Comparison of ENCODE assay signal across 19 cellular contexts in genomic region chr5:160837749-160838593, GRCh38. TPM values are rescaled to one million over a fixed set of nuclear protein-coding genes. Genes with fewer than 3 reads are reported as not detected.
"Had no signal": no experiment of that assay in that cellular context is flagged by ENCODE, and none has a peak within 500 bp of the region (broad histone marks: within the 10 kb centered on the region; RNA-seq: fewer than 3 reads in every experiment).

No MANE protein-coding gene starts in this region.

- H3K4me1 Mint-ChIP-seq: brain, neural progenitor cell had no signal

- H3K36me3 ChIP-seq: esophagus muscularis mucosa, gastroesophageal sphincter, neural progenitor cell, pancreas, stomach had no signal

- H3K27me3 ChIP-seq: esophagus muscularis mucosa, gastroesophageal sphincter, neural progenitor cell, pancreas, stomach had no signal

- H3K27me3 Mint-ChIP-seq: brain; dendritic cell treated with granulocyte-macrophage colony-stimulating factor and Interleukin-4, amounts not matched to agents 40 ng/mL and 50 ng/mL, for 4 days had no signal

- H3K27ac ChIP-seq: esophagus muscularis mucosa, gastroesophageal sphincter, neural progenitor cell, pancreas, stomach had no signal

- H3K4me1 ChIP-seq: esophagus muscularis mucosa, gastroesophageal sphincter, neural progenitor cell, stomach had no signal

- H3K27ac Mint-ChIP-seq: activated naive CD4-positive, alpha-beta T cell treated with anti-CD3 and anti-CD28 coated beads, Interleukin-2, amount 50 U/mL, for 72 hours; brain; dendritic cell treated with granulocyte-macrophage colony-stimulating factor and Interleukin-4, amounts not matched to agents 40 ng/mL and 50 ng/mL, for 4 days; mesothelial cell of epicardium; neural progenitor cell had no signal

- H3K4me3 Mint-ChIP-seq: brain; dendritic cell treated with granulocyte-macrophage colony-stimulating factor and Interleukin-4, amounts not matched to agents 40 ng/mL and 50 ng/mL, for 4 days; mesothelial cell of epicardium; neural progenitor cell had no signal

- H3K4me3 ChIP-seq: esophagus muscularis mucosa, gastroesophageal sphincter, neural progenitor cell, pancreas, stomach had no signal

- H3K9ac ChIP-seq: neural progenitor cell had no signal

- H3K36me3 Mint-ChIP-seq: brain, mesothelial cell of epicardium, neural progenitor cell had no signal

- H3K4me2 ChIP-seq: neural progenitor cell had no signal

- H3K9me3 ChIP-seq: pancreas had no signal

- ATAC-seq: activated naive CD4-positive, alpha-beta T cell treated with anti-CD3 and anti-CD28 coated beads, Interleukin-2, amount 50 U/mL, for 72 hours; gastroesophageal sphincter had no signal

- DNase-seq: activated CD4-positive, alpha-beta T cell treated with anti-CD3 and anti-CD28 coated beads, Interleukin-2, amount 50 U/mL, for 4 hours; activated CD4-positive, CD25-positive, alpha-beta regulatory T cell treated with anti-CD3 and anti-CD28 coated beads, Interleukin-2, amount 50 U/mL, for 72 hours; activated T-cell treated with anti-CD3 and anti-CD28 coated beads, Interleukin-2, amount 50 U/mL, for 1 hour; amniotic stem cell; cerebellar nuclear complex; pancreas; retina; stimulated activated CD4-positive, alpha-beta T cell treated with anti-CD3 and anti-CD28 coated beads, Interleukin-4, amount 100 ng/mL, for 4 hours; stomach had no signal

- H2AFZ ChIP-seq: neural progenitor cell had no signal

RNA-seq across cellular contexts. Expression of gene ATP10B, which starts 14.0 kb away (rescaled TPM):
- total RNA-seq: activated naive CD4-positive, alpha-beta T cell treated with anti-CD3 and anti-CD28 coated beads, Interleukin-2, amount 50 U/mL, for 72 hours; kidney epithelial cell; mesothelial cell of epicardium; myocyte; T-helper 2 cell treated with Interferon-gamma antibody and Interleukin-4, amounts not matched to agents 100 ng/mL and 5 ng/mL, for 36 hours had no signal
